In genomic region chr15:85296615-85297402, GRCh38 we compare ENCODE assay signal across 8 cellular contexts.
DNase-seq lines count a peak whose midpoint lies in the region; ATAC-seq, FAIRE-seq and TF ChIP-seq lines count a peak whose summit lies in the region.

No MANE protein-coding gene starts in this region.

- peak overlapping the region; percentile 84 for H3K4me2 ChIP-seq in DOHH2 (ENCODE audit: low read length)

- TF ChIP-seq CTCF in DOHH2 (IDR thresholded peaks at IDR 0.05; ENCODE audit: low read depth, low read length, poor library complexity, severe bottlenecking) (peak; percentile 86), fibroblast of villous mesenchyme (IDR thresholded peaks at IDR 0.05; ENCODE audit: insufficient read depth, low read depth, low read length) (peak; percentile 80), thoracic aorta (IDR thresholded peaks at IDR 0.05) (peak; percentile 65)

- peak overlapping the region; percentile 65 for H3K4me3 ChIP-seq in DOHH2 (ENCODE audit: low read length)
- no peak overlapping the region for H3K4me3 ChIP-seq in Jurkat, Clone E6-1 (ENCODE audit: low read length)
- peak overlapping the region; percentile 28 for H3K4me3 ChIP-seq in fibroblast of villous mesenchyme (ENCODE audit: low read depth, low read length)
- H3K4me3 ChIP-seq in thoracic aorta = peak overlapping the region; percentile 46

- H3K36me3 ChIP-seq in DOHH2 (ENCODE audit: control insufficient read depth, low read length) (no peaks in the 10 kb centered on the region), thoracic aorta (no peaks in the 10 kb centered on the region)

- no peaks in the 10 kb centered on the region; the same call in 1 of the 2 replicates for H3F3A ChIP-seq in DOHH2 (ENCODE audit: control insufficient read depth, insufficient read depth)

- H4K20me1 ChIP-seq in DOHH2 (ENCODE audit: control insufficient read depth, insufficient read depth, low read depth, low read length) = no peaks in the 10 kb centered on the region

- no peaks in the 10 kb centered on the region for H3K79me2 ChIP-seq in DOHH2 (ENCODE audit: control insufficient read depth, low read length)

- H3K27me3 ChIP-seq in DOHH2 (ENCODE audit: control insufficient read depth, low read length) = no peaks in the 10 kb centered on the region
- H3K27me3 ChIP-seq in thoracic aorta (replicated peaks; ENCODE audit: insufficient read depth) = no peaks in the 10 kb centered on the region

- H3K4me1 ChIP-seq in DOHH2 (ENCODE audit: control insufficient read depth, low read length) = peaks cover 43% of the 10 kb centered on the region
- H3K4me1 ChIP-seq in thoracic aorta (ENCODE audit: control insufficient read depth in 1 of 2, low read depth in 2 of 2) = no peaks in the 10 kb centered on the region

- H3K9me3 ChIP-seq in DOHH2 (ENCODE audit: control insufficient read depth, insufficient read depth, low read length) (no peaks in the 10 kb centered on the region), thoracic aorta (no peaks in the 10 kb centered on the region)

- peak; percentile 51 for DNase-seq in Jurkat, Clone E6-1 (ENCODE audit: low read depth, low spot score)
- peak; percentile 65 for DNase-seq in RCC 7860 (ENCODE audit: low spot score)
- peak; percentile 22 to 42 for DNase-seq in activated T-helper 1 cell treated with anti-CD3 and anti-CD28 coated beads, Interleukin-2, amount 50 U/mL, for 16 hours (ENCODE audit: low read depth in 1 of 2, low spot score in 1 of 2)
- DNase-seq in fibroblast of villous mesenchyme (ENCODE audit: low read depth) = peak; percentile 86
- DNase-seq in occipital lobe (lab: John Stamatoyannopoulos, UW) = peak; percentile 58
- peak; percentile 14 for DNase-seq in thoracic aorta (ENCODE audit: low spot score)

- H3K27ac ChIP-seq in DOHH2 (ENCODE audit: low read depth, low read length) (no peak overlapping the region), thoracic aorta (no peak overlapping the region)

- no peaks in the 10 kb centered on the region for H3K9me2 ChIP-seq in DOHH2 (replicated peaks; ENCODE audit: control insufficient read depth, low read length)

- FAIRE-seq in RCC 7860 (lab: Jason Lieb, UNC) = peak; percentile 22

- ATAC-seq in GM21576 (IDR thresholded peaks at IDR 0.05; ENCODE audit: unreplicated experiment) (peak; percentile 86), thoracic aorta (ENCODE audit: insufficient number of reproducible peaks, low FRiP score, low read depth) (no peak)

Comparison
In these comparisons a context has a peak if more than half of its experiments do, and no peak if none do; other contexts are left out.
1. DNase-seq: peak in every context shown above with its lines; median percentile 86 in fibroblast of villous mesenchyme; 65 in RCC 7860; 58 in occipital lobe; 51 in Jurkat, Clone E6-1; 32 in activated T-helper 1 cell treated with anti-CD3 and anti-CD28 coated beads, Interleukin-2, amount 50 U/mL, for 16 hours; 14 in thoracic aorta.